Comparison of ENCODE assay signal across 11 cellular contexts in genomic region chr1:54272134-54272533, GRCh38.
A peak's percentile ranks its signal among the peaks of the same experiment; 100 is the strongest.
DNase-seq lines count a peak whose midpoint lies in the region; ATAC-seq and TF ChIP-seq lines count a peak whose summit lies in the region.
"Had no signal": no experiment of that assay in that cellular context is flagged by ENCODE, and none has a peak within 500 bp of the region (broad histone marks: within the 10 kb centered on the region; RNA-seq: fewer than 3 reads in every experiment).

No MANE protein-coding gene starts in this region.

- no peaks in the 10 kb centered on the region for H3K27me3 ChIP-seq in GM23338 (ENCODE audit: insufficient read depth)
- no peaks in the 10 kb centered on the region for H3K27me3 ChIP-seq in liver (ENCODE audit: control insufficient read depth in 4 of 4, insufficient read depth in 4 of 4, low read length in 3 of 4)
- H3K27me3 ChIP-seq in gastrocnemius medialis = no peaks in the 10 kb centered on the region

- H3K4me3 Mint-ChIP-seq in GM23338 (no peak overlapping the region), chondrocyte (ENCODE audit: unreplicated experiment) (no peak overlapping the region)
- no peak overlapping the region for H3K4me3 Mint-ChIP-seq in activated CD4-positive, alpha-beta memory T cell treated with anti-CD3 and anti-CD28 coated beads for 36 hours
- H3K4me3 Mint-ChIP-seq: activated T-cell treated with anti-CD3 and anti-CD28 coated beads, Interleukin-2, amount 50 U/mL, for 4 hours had no signal

- H3K36me3 ChIP-seq in GM23338 (ENCODE audit: insufficient read depth) = no peaks in the 10 kb centered on the region; the same call in 1 of the 2 replicates
- H3K36me3 ChIP-seq in liver (ENCODE audit: control insufficient read depth in 4 of 4, insufficient read depth in 3 of 4, low read depth in 1 of 4, low read length in 3 of 4) = no peaks in the 10 kb centered on the region
- H3K36me3 ChIP-seq in gastrocnemius medialis = no peaks in the 10 kb centered on the region

- H4K20me1 ChIP-seq in GM23338 (replicated peaks; ENCODE audit: insufficient read depth) = peaks cover 31% of the 10 kb centered on the region

- no peak overlapping the region for H2AFZ ChIP-seq in GM23338

- H3K4me3 ChIP-seq in GM23338 (no peak overlapping the region), liver (ENCODE audit: low read depth in 1 of 3, low read length in 3 of 3) (no peak overlapping the region), gastrocnemius medialis (no peak overlapping the region)

- no peak for ATAC-seq in GM23338
- ATAC-seq in gastrocnemius medialis = no peak
- ATAC-seq: activated T-cell treated with anti-CD3 and anti-CD28 coated beads, Interleukin-2, amount 50 U/mL, for 4 hours had no signal

- intact Hi-C loops in gastrocnemius medialis (cut with DNase I; ENCODE audit: low total_unique reads) = loop anchor here (5.0 kb wide), 2 partner anchors 65 to 145 kb away; no protein-coding TSS in a partner anchor
- intact Hi-C loops in activated CD4-positive, alpha-beta memory T cell treated with anti-CD3 and anti-CD28 coated beads for 36 hours (cut with micrococcal nuclease) = no loop called here

- CTCF ChIA-PET in activated CD4-positive, alpha-beta memory T cell treated with anti-CD3 and anti-CD28 coated beads for 36 hours (lab: Charles Lee) = interaction anchor here (0.7 to 1.5 kb wide), 2 partner anchors 11 to 91 kb away, joined by 3 read pairs; no protein-coding TSS in a partner anchor

- H3K9ac ChIP-seq in liver (ENCODE audit: low read depth in 1 of 2, low read length in 2 of 2) = peak overlapping the region; percentile 73 to 82

- no peaks in the 10 kb centered on the region for H3K9me2 ChIP-seq in GM23338 (ENCODE audit: insufficient read depth)

- in situ Hi-C loops in gastrocnemius medialis (cut with MboI; ENCODE audit: low sequenced_read_pairs in 4 of 4) = loop anchor here (10.0 to 25.0 kb wide), 3 partner anchors 123 to 215 kb away; no protein-coding TSS in a partner anchor

- DNase-seq in GM23338 (ENCODE audit: low spot score) (no peak), chondrocyte (ENCODE audit: low spot score) (no peak), gastrocnemius medialis (no peak), DMS53 (lab: John Stamatoyannopoulos, UW) (no peak), NCI-H1417 treated with DMSO at 0.1 percent for 48 hours (lab: John Stamatoyannopoulos, UW) (no peak)
- no peak for DNase-seq in activated CD4-positive, alpha-beta T cell treated with anti-CD3 and anti-CD28 coated beads, Interleukin-2, amount 50 U/mL, for 4 hours
- DNase-seq in activated CD4-positive, alpha-beta memory T cell treated with anti-CD3 and anti-CD28 coated beads for 36 hours = no peak
- DNase-seq: activated T-cell treated with anti-CD3 and anti-CD28 coated beads, Interleukin-2, amount 50 U/mL, for 4 hours; Right ventricle myocardium superior; stimulated activated CD8-positive, alpha-beta memory T cell treated with anti-CD3 and anti-CD28 coated beads, Interleukin-4, amount 100 ng/mL, for 48 hours had no signal

- H3K36me3 Mint-ChIP-seq in GM23338 (ENCODE audit: low read depth) (peaks cover 10% of the 10 kb centered on the region; the same call in 2 of the 3 replicates), chondrocyte (ENCODE audit: low read depth) (no peaks in the 10 kb centered on the region)
- H3K36me3 Mint-ChIP-seq in activated CD4-positive, alpha-beta memory T cell treated with anti-CD3 and anti-CD28 coated beads for 36 hours = peaks cover 4% of the 10 kb centered on the region

- H3K9me3 ChIP-seq in liver (ENCODE audit: control insufficient read depth in 4 of 4, low read length in 3 of 4) = no peaks in the 10 kb centered on the region
- no peaks in the 10 kb centered on the region for H3K9me3 ChIP-seq in gastrocnemius medialis

- TF ChIP-seq CTCF in GM23338 (conservative IDR thresholded peaks at IDR 0.05; ENCODE audit: low read depth in 2 of 2) (no peak), chondrocyte (IDR thresholded peaks at IDR 0.05) (no peak), liver (IDR thresholded peaks at IDR 0.05; ENCODE audit: low read depth, low read length, missing input control) (no peak), gastrocnemius medialis (IDR thresholded peaks at IDR 0.05 in 4 of 5, conservative IDR thresholded peaks at IDR 0.05 in 1 of 5) (no peak)

- H3K27me3 Mint-ChIP-seq in GM23338 (ENCODE audit: insufficient read depth, low read depth, poor library complexity) (peaks cover 32% of the 10 kb centered on the region), chondrocyte (ENCODE audit: low read depth) (no peaks in the 10 kb centered on the region)
- no peaks in the 10 kb centered on the region for H3K27me3 Mint-ChIP-seq in activated CD4-positive, alpha-beta memory T cell treated with anti-CD3 and anti-CD28 coated beads for 36 hours

- H3K4me1 Mint-ChIP-seq in GM23338 (peaks cover 50% of the 10 kb centered on the region), chondrocyte (ENCODE audit: low read depth) (peaks cover 54% of the 10 kb centered on the region)
- peaks cover 7% of the 10 kb centered on the region for H3K4me1 Mint-ChIP-seq in activated CD4-positive, alpha-beta memory T cell treated with anti-CD3 and anti-CD28 coated beads for 36 hours (ENCODE audit: low read depth)

- H3K27ac ChIP-seq in GM23338 (ENCODE audit: low read depth) = no peak overlapping the region
- peak overlapping the region; percentile 94 to 97 for H3K27ac ChIP-seq in liver (ENCODE audit: low read depth in 1 of 2, low read length in 2 of 2)
- peak overlapping the region; percentile 89 to 92 (median 92) for H3K27ac ChIP-seq in gastrocnemius medialis

- POLR2A ChIA-PET in activated CD4-positive, alpha-beta memory T cell treated with anti-CD3 and anti-CD28 coated beads for 36 hours (lab: Charles Lee) = interaction anchor here (0.7 kb wide), 1 partner anchor 477 kb away, joined by 3 read pairs; no protein-coding TSS in a partner anchor

- no peaks in the 10 kb centered on the region for H3K9me3 Mint-ChIP-seq in GM23338
- H3K9me3 Mint-ChIP-seq in chondrocyte (ENCODE audit: low read depth) = no peaks in the 10 kb centered on the region
- H3K9me3 Mint-ChIP-seq in activated CD4-positive, alpha-beta memory T cell treated with anti-CD3 and anti-CD28 coated beads for 36 hours = no peaks in the 10 kb centered on the region
- H3K9me3 Mint-ChIP-seq: activated T-cell treated with anti-CD3 and anti-CD28 coated beads, Interleukin-2, amount 50 U/mL, for 4 hours had no signal

- peak; percentile 34 to 50 for TF ChIP-seq RAD21 in liver (IDR thresholded peaks at IDR 0.05)

- H3K79me2 ChIP-seq in GM23338 (replicated peaks; ENCODE audit: insufficient read depth) = peaks cover 86% of the 10 kb centered on the region

- TF ChIP-seq POLR2A in gastrocnemius medialis (IDR thresholded peaks at IDR 0.05) = no peak

- H3K4me2 ChIP-seq in GM23338 = peak overlapping the region; percentile 66; the same call in 1 of the 2 replicates

- 53% methylated on average over 2 of the region's 2 CpGs for WGBS in liver

- H3K4me1 ChIP-seq in GM23338 (ENCODE audit: insufficient read depth) (peaks cover 37% of the 10 kb centered on the region), liver (ENCODE audit: control insufficient read depth in 4 of 4, insufficient read depth in 4 of 4, low read length in 3 of 4) (peaks cover 14 to 60% (median 44%) of the 10 kb centered on the region in 4 donors), gastrocnemius medialis (peaks cover 65 to 68% of the 10 kb centered on the region in 2 donors)

- H3K27ac Mint-ChIP-seq in GM23338 (no peak overlapping the region), chondrocyte (ENCODE audit: unreplicated experiment) (peak overlapping the region; percentile 96)
- no peak overlapping the region for H3K27ac Mint-ChIP-seq in activated CD4-positive, alpha-beta memory T cell treated with anti-CD3 and anti-CD28 coated beads for 36 hours

- H3F3A ChIP-seq in GM23338 (replicated peaks; ENCODE audit: low read depth) = 0 out of 2 replicates have a peak, but pooled peaks cover 5% of the 10 kb centered on the region

TF ChIP-seq in GM23338, 12 proteins besides CTCF, POLR2A, EP300 and RAD21 (continues in another document):
- TF ChIP-seq ETS1 (IDR thresholded peaks at IDR 0.05) (no peak), CREB1 (CRISPR knock-in tag; IDR thresholded peaks at IDR 0.05; ENCODE audit: low read depth) (no peak)

TF ChIP-seq in liver, 16 proteins besides CTCF, POLR2A, EP300 and RAD21:
- peak; percentile 81 for TF ChIP-seq HNF4G (IDR thresholded peaks at IDR 0.05)
- peak; percentile 89 to 91 for TF ChIP-seq RXRA (IDR thresholded peaks at IDR 0.05)
- peak; percentile 79 for TF ChIP-seq YY1 (IDR thresholded peaks at IDR 0.05)
- peak; percentile 94 for TF ChIP-seq NR2F2 (IDR thresholded peaks at IDR 0.05)
- no peak for TF ChIP-seq TAF1 (conservative IDR thresholded peaks at IDR 0.05)
- peak; percentile 61 for TF ChIP-seq SP1 (IDR thresholded peaks at IDR 0.05)
- TF ChIP-seq HNF4A (conservative IDR thresholded peaks at IDR 0.05) = peak; percentile 93 to 96
- no peak for TF ChIP-seq MAX (IDR thresholded peaks at IDR 0.05)
